In the genomic region with DNA sequence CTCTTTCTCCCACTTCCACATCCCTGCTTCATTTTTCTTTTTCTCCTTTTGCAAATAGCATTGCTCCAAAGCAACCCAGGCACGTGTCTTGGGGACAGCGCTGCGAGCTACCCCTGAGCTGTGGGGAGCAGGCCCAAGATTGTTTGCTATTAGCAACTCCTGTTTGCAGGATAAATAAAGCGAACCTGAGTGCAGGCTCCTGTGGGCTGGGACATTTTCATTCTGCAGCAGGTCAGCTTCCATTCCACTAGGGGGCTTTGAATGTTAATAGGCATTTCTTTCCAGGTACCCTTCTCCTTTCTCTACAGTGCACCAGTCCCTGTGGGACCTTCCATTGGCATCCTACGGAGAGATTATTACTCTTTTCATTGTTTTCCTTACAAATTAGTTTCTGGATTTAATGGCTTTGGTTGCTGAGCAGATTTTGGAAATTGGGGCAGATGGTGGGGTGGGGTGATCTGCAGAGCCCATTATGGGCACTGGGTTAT, we compare ENCODE assay signal across 8 cellular contexts. TPM values are rescaled to one million over a fixed set of nuclear protein-coding genes. Genes with fewer than 3 reads are reported as not detected.
DNase-seq lines count a peak whose midpoint lies in the region; ATAC-seq and TF ChIP-seq lines count a peak whose summit lies in the region.

No MANE protein-coding gene starts in this region.

- no peaks in the 10 kb centered on the region for H3K79me2 ChIP-seq in GM23248 (ENCODE audit: insufficient read depth)

- no peak overlapping the region for H3K27ac ChIP-seq in GM23248
- H3K27ac ChIP-seq in RWPE2 (ENCODE audit: poor library complexity, severe bottlenecking) = no peak overlapping the region

- H4K20me1 ChIP-seq in GM23248 (ENCODE audit: insufficient read depth) = no peaks in the 10 kb centered on the region

- no peaks in the 10 kb centered on the region for H3K9me3 ChIP-seq in GM23248 (ENCODE audit: low read depth)
- no peaks in the 10 kb centered on the region for H3K9me3 ChIP-seq in RWPE2 (ENCODE audit: severe bottlenecking)
- no peaks in the 10 kb centered on the region for H3K9me3 ChIP-seq in iPS-15b (ENCODE audit: control insufficient read depth, insufficient read depth, low read length)

- TF ChIP-seq CTCF in AG09319 (IDR thresholded peaks at IDR 0.05; ENCODE audit: low read depth, low read length) (peak; percentile 35), RWPE2 (IDR thresholded peaks at IDR 0.05; ENCODE audit: poor library complexity, severe bottlenecking) (peak; percentile 53)

- peak overlapping the region; percentile 68 for H3K4me2 ChIP-seq in GM23248 (ENCODE audit: unreplicated experiment)

- no peak overlapping the region for H3K4me3 ChIP-seq in GM23248
- H3K4me3 ChIP-seq in RWPE2 (ENCODE audit: severe bottlenecking) = no peak overlapping the region
- H3K4me3 ChIP-seq in iPS-15b (ENCODE audit: low read depth, low read length) = peak overlapping the region; percentile 53

- H2AFZ ChIP-seq in GM23248 = no peak overlapping the region

- H3K4me1 ChIP-seq in GM23248 (ENCODE audit: insufficient read depth) (peaks cover 31% of the 10 kb centered on the region), RWPE2 (ENCODE audit: insufficient read depth, poor library complexity, severe bottlenecking) (peaks cover 16% of the 10 kb centered on the region), iPS-15b (ENCODE audit: control insufficient read depth, insufficient read depth, low read length) (peaks cover 37% of the 10 kb centered on the region)

- ATAC-seq in RWPE2 (ENCODE audit: low read depth) (peak; percentile 41), HG02981 (IDR thresholded peaks at IDR 0.05; ENCODE audit: unreplicated experiment) (no peak), HG03025 (IDR thresholded peaks at IDR 0.05; ENCODE audit: low FRiP score, unreplicated experiment) (no peak)

- H3K36me3 ChIP-seq in GM23248 (ENCODE audit: low read depth) = no peaks in the 10 kb centered on the region
- H3K36me3 ChIP-seq in RWPE2 (ENCODE audit: low read depth) = no peaks in the 10 kb centered on the region
- H3K36me3 ChIP-seq in iPS-15b (ENCODE audit: control insufficient read depth, insufficient read depth, low read length) = no peaks in the 10 kb centered on the region

- peaks cover 34% of the 10 kb centered on the region for H3F3A ChIP-seq in GM23248 (ENCODE audit: insufficient read depth)

- H3K9ac ChIP-seq in GM23248 (no peak overlapping the region), iPS-15b (ENCODE audit: low read depth, low read length) (peak overlapping the region; percentile 73)

- intact Hi-C loops in posterior cingulate gyrus (cut with DNase I) = no loop called here

- H3K27me3 ChIP-seq in GM23248 (replicated peaks; ENCODE audit: insufficient read depth) = no peaks in the 10 kb centered on the region
- no peaks in the 10 kb centered on the region for H3K27me3 ChIP-seq in RWPE2 (ENCODE audit: insufficient read depth, poor library complexity, severe bottlenecking)
- H3K27me3 ChIP-seq in iPS-15b (ENCODE audit: control insufficient read depth, insufficient read depth, low read length) = no peaks in the 10 kb centered on the region

- no peaks in the 10 kb centered on the region for H3K9me2 ChIP-seq in GM23248 (ENCODE audit: insufficient read depth)

- DNase-seq in AG09319 (ENCODE audit: extremely low read depth, low read depth) (no peak), GM23248 (peak; percentile 56), RWPE2 (ENCODE audit: low spot score) (no peak), posterior cingulate gyrus (no peak), OCI-M2 (lab: John Stamatoyannopoulos, UW; ENCODE audit: unreplicated experiment) (no peak)

- WGBS in GM23248 (ENCODE audit: low coverage in 1 of 2, low lambda C conversion rate in 2 of 2, missing lambda C conversion rate in 2 of 2), 2 experiments = 18 to 20% methylated on average over 5 of the region's 5 CpGs

- in situ Hi-C loops in GM23248 (cut with MboI) = no loop called here

RNA-seq across cellular contexts. Expression of gene OLFML3, which starts 54.0 kb away (rescaled TPM):
- total RNA-seq in GM23248 (2014; rRNA removed; shearing (Covaris generic)) = 156 and 168 TPM in 2 replicates
- 141 and 149 TPM in 2 replicates for polyA plus RNA-seq in GM23248 (2016; fragmentation: Nextera tagmentation; extraction: Ambion mirVana)
